In the genomic region with DNA sequence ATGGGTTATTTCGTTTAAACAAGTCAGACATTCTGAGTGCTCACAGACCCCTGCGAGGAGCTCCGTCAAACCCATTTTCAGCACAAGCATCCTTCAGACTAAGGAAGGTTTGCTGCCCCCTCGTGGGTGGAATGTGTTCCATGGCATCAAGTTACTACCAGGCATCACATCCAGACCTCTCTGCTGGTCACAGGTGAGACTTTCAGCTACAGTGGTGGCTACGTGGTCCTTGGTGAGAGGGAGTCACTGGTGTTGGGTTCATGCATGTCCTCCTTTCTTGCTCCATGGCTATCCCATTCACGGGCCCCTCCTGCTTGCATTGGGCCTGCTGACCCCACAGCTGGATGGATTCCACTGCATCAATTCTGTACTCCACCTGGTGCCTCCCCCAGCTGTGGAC, we compare ENCODE assay signal across 8 cellular contexts. TPM values are rescaled to one million over a fixed set of nuclear protein-coding genes. Genes with fewer than 3 reads are reported as not detected.
A peak's percentile ranks its signal among the peaks of the same experiment; 100 is the strongest.
DNase-seq lines count a peak whose midpoint lies in the region; ATAC-seq, FAIRE-seq and TF ChIP-seq lines count a peak whose summit lies in the region.

No MANE protein-coding gene starts in this region.

- H3K4me3 ChIP-seq in MM.1S (ENCODE audit: low read length) (no peak overlapping the region), astrocyte of the spinal cord (ENCODE audit: low read depth, low read length) (no peak overlapping the region)

- no peaks in the 10 kb centered on the region for H4K20me1 ChIP-seq in MM.1S (ENCODE audit: insufficient read depth, low read length)

- H3K9ac ChIP-seq in MM.1S (ENCODE audit: low read length), result no peak overlapping the region

- peaks cover 71% of the 10 kb centered on the region for H3K27me3 ChIP-seq in MM.1S (replicated peaks; ENCODE audit: insufficient read depth, low read length)

- no peak overlapping the region for H3K4me2 ChIP-seq in MM.1S (ENCODE audit: low read depth, low read length)

- in situ Hi-C loops in G401 (cut with HindIII; ENCODE audit: low sequenced_read_pairs) (no loop called here), astrocyte of the spinal cord (cut with HindIII; ENCODE audit: low sequenced_read_pairs) (no loop called here)

- FAIRE-seq in frontal cortex (lab: Jason Lieb, UNC), result no peak

- no peak overlapping the region for H2AFZ ChIP-seq in MM.1S (ENCODE audit: low read length)

- no peak for ATAC-seq in HG02798 (IDR thresholded peaks at IDR 0.05; ENCODE audit: poor library complexity, unreplicated experiment)

- H3K4me1 ChIP-seq in MM.1S (ENCODE audit: low read length), result no peaks in the 10 kb centered on the region

- no peaks in the 10 kb centered on the region for H3K36me3 ChIP-seq in MM.1S (replicated peaks; ENCODE audit: insufficient read depth, low read length)

- H3F3A ChIP-seq in MM.1S (ENCODE audit: insufficient read depth, low read length), result no peaks in the 10 kb centered on the region

- TF ChIP-seq CTCF in MM.1S (IDR thresholded peaks at IDR 0.05; ENCODE audit: low read length), result peak; percentile 84
- TF ChIP-seq CTCF in astrocyte of the spinal cord (IDR thresholded peaks at IDR 0.05; ENCODE audit: low read depth, low read length), result peak; percentile 73

- DNase-seq in G401 (ENCODE audit: low spot score), result peak; percentile 45
- peak; percentile 78 for DNase-seq in MM.1S
- DNase-seq in T-helper 22 cell (ENCODE audit: low read depth), result peak; percentile 11
- peak; percentile 55 for DNase-seq in astrocyte of the spinal cord (ENCODE audit: low read depth, low spot score)
- DNase-seq in iPS-NIHi11 (ENCODE audit: low spot score), result peak; percentile 83
- DNase-seq in stimulated activated CD4-positive, alpha-beta T cell treated with anti-CD3 and anti-CD28 coated beads, Interleukin-15, amount 100 ng/mL, for 1 hour (ENCODE audit: low read depth in 1 of 2, low spot score in 1 of 2), result peak; percentile 29 to 49
- DNase-seq in frontal cortex (ENCODE audit: low spot score in 2 of 2), result no peak

- no peaks in the 10 kb centered on the region for H3K9me3 ChIP-seq in MM.1S (replicated peaks; ENCODE audit: insufficient read depth, low read length)

- no peak overlapping the region for H3K27ac ChIP-seq in MM.1S (ENCODE audit: low read length)

- H3K9me2 ChIP-seq in MM.1S (replicated peaks; ENCODE audit: insufficient read depth, low read length), result no peaks in the 10 kb centered on the region

- H3K79me2 ChIP-seq in MM.1S (ENCODE audit: low read length), result no peaks in the 10 kb centered on the region

RNA-seq across cellular contexts. Expression of a gene that starts 9.1 kb away (rescaled TPM):
- not detected in 2 replicates for total RNA-seq in G401 (2014; rRNA removed; shearing (Covaris generic))
- total RNA-seq in frontal cortex, result under 0.01 TPM

RNA-seq across cellular contexts. Expression of a gene that starts 14.8 kb away (rescaled TPM):
- total RNA-seq in G401 (2014; rRNA removed; shearing (Covaris generic)), result not detected in 2 replicates
- not detected for total RNA-seq in frontal cortex

RNA-seq across cellular contexts. Expression of a gene that starts 23.5 kb away (rescaled TPM):
- total RNA-seq in G401 (2014; rRNA removed; shearing (Covaris generic)), result not detected in 2 replicates
- under 0.01 TPM for total RNA-seq in frontal cortex

RNA-seq across cellular contexts. Expression of a gene that starts 43.3 kb away (rescaled TPM):
- total RNA-seq in G401 (2014; rRNA removed; shearing (Covaris generic)), result 0.74 and 0.81 TPM in 2 replicates
- total RNA-seq in frontal cortex, result not detected

RNA-seq across cellular contexts. Expression of a gene that starts 46.8 kb away (rescaled TPM):
- total RNA-seq in G401 (2014; rRNA removed; shearing (Covaris generic)), result not detected in 2 replicates
- 0.82 TPM for total RNA-seq in frontal cortex

Comparison
In these comparisons a context has a peak if more than half of its experiments do, and no peak if none do; other contexts are left out.
1. DNase-seq: peak in G401 (single experiment), MM.1S (single experiment), T-helper 22 cell (single experiment), astrocyte of the spinal cord (single experiment), iPS-NIHi11 (single experiment) and stimulated activated CD4-positive, alpha-beta T cell treated with anti-CD3 and anti-CD28 coated beads, Interleukin-15, amount 100 ng/mL, for 1 hour (2 of 2); none in frontal cortex (0 of 2).